In genomic region chr14:22847661-22848341, GRCh38 we compare ENCODE assay signal across 10 cellular contexts. TPM values are rescaled to one million over a fixed set of nuclear protein-coding genes. Genes with fewer than 3 reads are reported as not detected.
DNase-seq lines count a peak whose midpoint lies in the region; ATAC-seq, FAIRE-seq and TF ChIP-seq lines count a peak whose summit lies in the region.
"Had no signal": no experiment of that assay in that cellular context is flagged by ENCODE, and none has a peak within 500 bp of the region (broad histone marks: within the 10 kb centered on the region; RNA-seq: fewer than 3 reads in every experiment).

No MANE protein-coding gene starts in this region.

- H3K27ac Mint-ChIP-seq in natural killer cell treated with Interleukin-12 subunit alpha and Interleukin-12 subunit beta and Interleukin-15 and Interleukin-18, amount 100 ng/mL, for 72 hours: peak overlapping the region in 1 of 2 donors; percentile 37
- H3K27ac Mint-ChIP-seq: effector memory CD8-positive, alpha-beta T cell had no signal

- 0 out of 2 replicates have a peak overlapping the region, but pooled peaks have one; percentile 80 for H2BK20ac ChIP-seq in H1 (ENCODE audit: low read length)

- no peak overlapping the region for H3K4me3 Mint-ChIP-seq in natural killer cell treated with Interleukin-12 subunit alpha and Interleukin-12 subunit beta and Interleukin-15 and Interleukin-18, amount 100 ng/mL, for 72 hours
- H3K4me3 Mint-ChIP-seq: effector memory CD8-positive, alpha-beta T cell had no signal

- TF ChIP-seq CTCF in H1 (IDR thresholded peaks at IDR 0.05; ENCODE audit: control extremely low read depth in 1 of 3, insufficient read depth in 1 of 3, low read depth in 1 of 3, low read length in 3 of 3): peak in 2 of 3 experiments; percentile 31 to 42; a peak in 3 of 4 replicates

- TF ChIP-seq POLR2A in H1 (IDR thresholded peaks at IDR 0.05; ENCODE audit: control extremely low read depth in 1 of 2, low read depth in 2 of 2, low read length in 2 of 2): no peak
- TF ChIP-seq POLR2A in erythroblast (IDR thresholded peaks at IDR 0.05; ENCODE audit: low read length): no peak

- peaks cover 71% of the 10 kb centered on the region for H3K4me1 ChIP-seq in ACC112 (ENCODE audit: control insufficient read depth, insufficient read depth, low read length, unreplicated experiment)
- H3K4me1 ChIP-seq in HUES6 (ENCODE audit: control insufficient read depth, insufficient read depth, low read length): peaks cover 28% of the 10 kb centered on the region
- H3K4me1 ChIP-seq in H1 (replicated peaks in 1 of 4; ENCODE audit: control insufficient read depth in 3 of 4, insufficient read depth in 4 of 4, low read length in 3 of 4): peaks cover 4 to 20% (median 10%) of the 10 kb centered on the region in 4 experiments
- H3K4me1 ChIP-seq in muscle layer of colon (ENCODE audit: insufficient read depth, low read length): peaks cover 79% of the 10 kb centered on the region

- no peak overlapping the region for H3K18ac ChIP-seq in H1 (ENCODE audit: extremely low read depth, low read length)

- no peaks in the 10 kb centered on the region for H3K9me3 ChIP-seq in HUES6 (ENCODE audit: control insufficient read depth, insufficient read depth, low read depth, low read length)
- no peaks in the 10 kb centered on the region for H3K9me3 ChIP-seq in H1 (ENCODE audit: insufficient read depth in 2 of 2, low read depth in 1 of 2, low read length in 1 of 2)
- no peaks in the 10 kb centered on the region for H3K9me3 ChIP-seq in muscle layer of colon (ENCODE audit: low read length)

- no peaks in the 10 kb centered on the region for H3K27me3 ChIP-seq in ACC112 (ENCODE audit: insufficient read depth, low read length)
- no peaks in the 10 kb centered on the region for H3K27me3 ChIP-seq in HUES6 (ENCODE audit: control insufficient read depth, insufficient read depth, low read length)
- no peaks in the 10 kb centered on the region for H3K27me3 ChIP-seq in H1 (replicated peaks in 1 of 4; ENCODE audit: control insufficient read depth in 3 of 4, extremely low read depth in 1 of 4, insufficient read depth in 3 of 4, low read length in 3 of 4)
- H3K27me3 ChIP-seq in muscle layer of colon (ENCODE audit: control insufficient read depth in 1 of 2, insufficient read depth in 2 of 2, low read length in 2 of 2): no peaks in the 10 kb centered on the region

- no peak overlapping the region for H3K14ac ChIP-seq in H1 (ENCODE audit: insufficient read length)

- H3K23me2 ChIP-seq in H1 (ENCODE audit: low read depth, low read length): no peaks in the 10 kb centered on the region

- H3K4ac ChIP-seq in H1 (replicated peaks; ENCODE audit: insufficient read length, low read depth, low read length): no peak overlapping the region

- H3K27me3 Mint-ChIP-seq in natural killer cell treated with Interleukin-12 subunit alpha and Interleukin-12 subunit beta and Interleukin-15 and Interleukin-18, amount 100 ng/mL, for 72 hours: peaks cover 6 to 20% of the 10 kb centered on the region in 2 donors

- no peak overlapping the region for H2AK5ac ChIP-seq in H1 (ENCODE audit: low read depth, low read length)

- no peak overlapping the region for H4K8ac ChIP-seq in H1 (ENCODE audit: extremely low read depth, insufficient read depth, low read length)

- H4K91ac ChIP-seq in H1 (replicated peaks; ENCODE audit: insufficient read length, low read length): no peak overlapping the region

- H3K4me1 Mint-ChIP-seq in natural killer cell treated with Interleukin-12 subunit alpha and Interleukin-12 subunit beta and Interleukin-15 and Interleukin-18, amount 100 ng/mL, for 72 hours (ENCODE audit: low read depth in 2 of 2): peaks cover 12 to 22% of the 10 kb centered on the region in 2 donors

- H3K4me2 ChIP-seq in H1 (ENCODE audit: insufficient read depth in 1 of 2, low read depth in 2 of 2, low read length in 2 of 2): no peak overlapping the region

- H3K27ac ChIP-seq in ACC112 (ENCODE audit: low read depth, low read length) (peak overlapping the region; percentile 100), HUES6 (ENCODE audit: low read depth, low read length) (no peak overlapping the region), H1 (ENCODE audit: low read depth, low read length) (peak overlapping the region; percentile 8; the same call in 1 of the 2 replicates), muscle layer of colon (ENCODE audit: low read depth, low read length) (peak overlapping the region; percentile 80)

- H2BK5ac ChIP-seq in H1 (ENCODE audit: low read depth, low read length): peak overlapping the region; percentile 78

- H3K79me2 ChIP-seq in ACC112 (ENCODE audit: control insufficient read depth, insufficient read depth, low read length, unreplicated experiment): peaks cover 8% of the 10 kb centered on the region
- no peaks in the 10 kb centered on the region for H3K79me2 ChIP-seq in H1 (ENCODE audit: control insufficient read depth in 1 of 2, insufficient read depth in 2 of 2, low read length in 2 of 2)

- no peak overlapping the region for H4K5ac ChIP-seq in H1 (ENCODE audit: insufficient read length, low read depth, low read length)

- TF ChIP-seq RAD21 in H1 (IDR thresholded peaks at IDR 0.05 in 1 of 2, conservative IDR thresholded peaks at IDR 0.05 in 1 of 2; ENCODE audit: low read depth in 2 of 2, low read length in 2 of 2): no peak; a peak in 1 of 4 replicates

- H2AFZ ChIP-seq in ACC112 (ENCODE audit: low read length, unreplicated experiment) (no peak overlapping the region), H1 (ENCODE audit: low read length) (no peak overlapping the region)

- no peak overlapping the region for H2BK120ac ChIP-seq in H1 (replicated peaks; ENCODE audit: low read depth, low read length)

- H3K36me3 ChIP-seq in ACC112 (ENCODE audit: insufficient read depth, low read length) (peaks cover 14% of the 10 kb centered on the region; the same call in 1 of the 2 replicates), HUES6 (ENCODE audit: control insufficient read depth, insufficient read depth, low read length) (peaks cover 38% of the 10 kb centered on the region), H1 (ENCODE audit: control insufficient read depth in 2 of 4, insufficient read depth in 4 of 4, low read length in 3 of 4) (peaks cover 4 to 30% (median 18%) of the 10 kb centered on the region in 4 experiments; a peak in 7 of 8 replicates), muscle layer of colon (ENCODE audit: insufficient read depth, low read length) (peaks cover 38% of the 10 kb centered on the region)

- H3K9me3 Mint-ChIP-seq in natural killer cell treated with Interleukin-12 subunit alpha and Interleukin-12 subunit beta and Interleukin-15 and Interleukin-18, amount 100 ng/mL, for 72 hours: no peaks in the 10 kb centered on the region
- H3K9me3 Mint-ChIP-seq: effector memory CD8-positive, alpha-beta T cell had no signal

- peak overlapping the region; percentile 77; the same call in 1 of the 2 replicates for H2BK12ac ChIP-seq in H1 (ENCODE audit: low read depth, low read length)

- H3K9ac ChIP-seq in HUES6 (ENCODE audit: low read length) (peak overlapping the region; percentile 19), H1 (replicated peaks in 1 of 4; ENCODE audit: extremely low read depth in 1 of 4, low read depth in 3 of 4, low read length in 3 of 4) (no peak overlapping the region; a peak in 1 of 7 replicates), muscle layer of colon (ENCODE audit: low read length) (peak overlapping the region; percentile 75)

- H3K4me3 ChIP-seq in ACC112 (ENCODE audit: low read depth, low read length) (peak overlapping the region; percentile 6; the same call in 1 of the 2 replicates), HUES6 (ENCODE audit: low read depth, low read length) (no peak overlapping the region), H1 (ENCODE audit: extremely low read depth in 1 of 4, insufficient read depth in 2 of 4, low read depth in 3 of 4, low read length in 4 of 4) (no peak overlapping the region), muscle layer of colon (ENCODE audit: low read depth in 1 of 2, low read length in 2 of 2) (peak overlapping the region; percentile 10 to 53)

- 80% methylated on average over 14 of the region's 14 CpGs; no CpG with 5 or more reads in 1 of the 2 experiments for WGBS in H1 (ENCODE audit: extremely low coverage in 1 of 2, insufficient coverage in 1 of 2, insufficient read length in 1 of 2, insufficient replicate concordance in 2 of 2, low coverage in 1 of 2, low lambda C conversion rate in 2 of 2, missing lambda C conversion rate in 1 of 2), 2 experiments

- peak overlapping the region; percentile 72; the same call in 1 of the 2 replicates for H2BK15ac ChIP-seq in H1 (ENCODE audit: low read length)

- CTCF ChIA-PET in H1 (lab: Charles Lee; ENCODE audit: partially characterized antibody): interaction anchor here (0.8 to 56.0 kb wide), 10 partner anchors 8 to 278 kb away, joined by 3 to 1562 read pairs (median 4); partner anchors contain the start of genes MMP14, MRPL52 and SLC7A7

- H3K23ac ChIP-seq in H1 (ENCODE audit: insufficient read length): no peak overlapping the region

- FAIRE-seq in H1 (lab: Jason Lieb, UNC): no peak

- H3K36me3 Mint-ChIP-seq in natural killer cell treated with Interleukin-12 subunit alpha and Interleukin-12 subunit beta and Interleukin-15 and Interleukin-18, amount 100 ng/mL, for 72 hours: no peaks in the 10 kb centered on the region

- POLR2A ChIA-PET in H1 (lab: Charles Lee; ENCODE audit: partially characterized antibody): interaction anchor here (0.8 to 13.9 kb wide), 4 partner anchors 14 to 171 kb away, joined by 3 to 203 read pairs (median 44); partner anchors contain the start of genes MMP14 and MRPL52

- peaks cover 0 to 2% of the 10 kb centered on the region in 2 experiments for H4K20me1 ChIP-seq in H1 (replicated peaks in 1 of 2; ENCODE audit: control insufficient read depth in 1 of 2, insufficient read depth in 2 of 2, low read length in 2 of 2)

- no peak overlapping the region for H3K56ac ChIP-seq in H1 (replicated peaks; ENCODE audit: insufficient read length, low read depth, low read length)

- no peaks in the 10 kb centered on the region for H3K79me1 ChIP-seq in H1 (ENCODE audit: low read depth, low read length)

- TF ChIP-seq EP300 in H1 (IDR thresholded peaks at IDR 0.05; ENCODE audit: borderline replicate concordance in 1 of 2, low read depth in 2 of 2, low read length in 2 of 2): no peak

- DNase-seq in H1 (ENCODE audit: low read depth in 1 of 2, low spot score in 2 of 2) (peak in 1 of 2 experiments; percentile 53), erythroblast (lab: John Stamatoyannopoulos, UW) (no peak)
- no peak for DNase-seq in natural killer cell treated with Interleukin-12 subunit alpha and Interleukin-12 subunit beta and Interleukin-15 and Interleukin-18, amount 100 ng/mL, for 72 hours (ENCODE audit: low spot score)
- no peak for DNase-seq in activated CD4-positive, alpha-beta T cell treated with anti-CD3 and anti-CD28 coated beads, Interleukin-2, amount 50 U/mL, for 1 hour
- no peak for DNase-seq in central memory CD4-positive, alpha-beta T cell
- DNase-seq: effector memory CD8-positive, alpha-beta T cell; NCI-H1417 treated with DMSO at 0.1 percent for 48 hours had no signal

- no peak for ATAC-seq in natural killer cell treated with Interleukin-12 subunit alpha and Interleukin-12 subunit beta and Interleukin-15 and Interleukin-18, amount 100 ng/mL, for 72 hours
- ATAC-seq: effector memory CD8-positive, alpha-beta T cell had no signal

RNA-seq across cellular contexts. Expression of gene MMP14, which starts 11.4 kb away (rescaled TPM):
- 83.1 and 86.8 TPM in 2 replicates for total RNA-seq in H1 (2021; fragmentation: NEBNext Ultra II Directional; extraction: Animal tissue kit (Norgen Biotek cat#: 25700))
- polyA plus RNA-seq in H1 (2011; rRNA removed): 58.2 and 81.6 TPM in 2 replicates
- 61.6 TPM for polyA plus RNA-seq in H1 (2011; cell fraction: cytosol; rRNA removed)
- polyA plus RNA-seq in H1 (2011; cell fraction: nucleus; rRNA removed): 147 TPM
- polyA plus RNA-seq in H1 (2012, experiment 1 of 2): 54.3 to 67.5 TPM (median 63.3 TPM) in 4 replicates
- 60.0 TPM for polyA plus RNA-seq in H1 (2012, experiment 2 of 2)
- polyA plus RNA-seq in H1 (2013, experiment 1 of 2): 277 TPM
- 290 TPM for polyA plus RNA-seq in H1 (2013, experiment 2 of 2)
- 46.1 and 61.0 TPM in 2 replicates for polyA minus RNA-seq in H1 (2011; rRNA and poly(A)+ RNA removed)
- 28.2 TPM for polyA minus RNA-seq in H1 (2011; cell fraction: cytosol; rRNA and poly(A)+ RNA removed)
- polyA minus RNA-seq in H1 (2011; cell fraction: nucleus; rRNA and poly(A)+ RNA removed): 24.5 TPM
- 1 to 10 TPM; 3.7 to 8.0 TPM for total RNA-seq in natural killer cell treated with Interleukin-12 subunit alpha and Interleukin-12 subunit beta and Interleukin-15 and Interleukin-18, amount 100 ng/mL, for 72 hours

RNA-seq across cellular contexts. Expression of gene MRPL52, which starts 18.1 kb away (rescaled TPM):
- 172 and 176 TPM in 2 replicates for total RNA-seq in H1 (2021; fragmentation: NEBNext Ultra II Directional; extraction: Animal tissue kit (Norgen Biotek cat#: 25700))
- polyA plus RNA-seq in H1 (2011; rRNA removed): 70.5 and 109 TPM in 2 replicates
- polyA plus RNA-seq in H1 (2011; cell fraction: cytosol; rRNA removed): 108 TPM
- 74.0 TPM for polyA plus RNA-seq in H1 (2011; cell fraction: nucleus; rRNA removed)
- 186 to 208 TPM (median 197 TPM) in 4 replicates for polyA plus RNA-seq in H1 (2012, experiment 1 of 2)
- 516 TPM for polyA plus RNA-seq in H1 (2012, experiment 2 of 2)
- polyA plus RNA-seq in H1 (2013, experiment 1 of 2): 328 TPM
- polyA plus RNA-seq in H1 (2013, experiment 2 of 2): 334 TPM
- polyA minus RNA-seq in H1 (2011; rRNA and poly(A)+ RNA removed): 9.8 and 12.4 TPM in 2 replicates
- polyA minus RNA-seq in H1 (2011; cell fraction: cytosol; rRNA and poly(A)+ RNA removed): 41.0 TPM
- polyA minus RNA-seq in H1 (2011; cell fraction: nucleus; rRNA and poly(A)+ RNA removed): 34.9 TPM
- total RNA-seq in natural killer cell treated with Interleukin-12 subunit alpha and Interleukin-12 subunit beta and Interleukin-15 and Interleukin-18, amount 100 ng/mL, for 72 hours: 100 to 1,000 TPM; 116 to 134 TPM

RNA-seq across cellular contexts. Expression of gene LRP10, which starts 23.7 kb away (rescaled TPM):
- 15.6 and 15.7 TPM in 2 replicates for total RNA-seq in H1 (2021; fragmentation: NEBNext Ultra II Directional; extraction: Animal tissue kit (Norgen Biotek cat#: 25700))
- 12.4 and 22.8 TPM in 2 replicates for polyA plus RNA-seq in H1 (2011; rRNA removed)
- polyA plus RNA-seq in H1 (2011; cell fraction: cytosol; rRNA removed): 10.6 TPM
- 21.0 TPM for polyA plus RNA-seq in H1 (2011; cell fraction: nucleus; rRNA removed)
- polyA plus RNA-seq in H1 (2012, experiment 1 of 2): 10.6 to 17.3 TPM (median 14.7 TPM) in 4 replicates
- polyA plus RNA-seq in H1 (2012, experiment 2 of 2): 13.0 TPM
- 15.4 TPM for polyA plus RNA-seq in H1 (2013, experiment 1 of 2)
- polyA plus RNA-seq in H1 (2013, experiment 2 of 2): 15.6 TPM
- polyA minus RNA-seq in H1 (2011; rRNA and poly(A)+ RNA removed): 21.1 and 22.8 TPM in 2 replicates
- polyA minus RNA-seq in H1 (2011; cell fraction: cytosol; rRNA and poly(A)+ RNA removed): 13.1 TPM
- polyA minus RNA-seq in H1 (2011; cell fraction: nucleus; rRNA and poly(A)+ RNA removed): 11.9 TPM
- total RNA-seq in natural killer cell treated with Interleukin-12 subunit alpha and Interleukin-12 subunit beta and Interleukin-15 and Interleukin-18, amount 100 ng/mL, for 72 hours: 10 to 100 TPM; 53.4 to 60.4 TPM

RNA-seq across cellular contexts. Expression of gene SLC7A7, which starts 32.6 kb away (rescaled TPM):
- total RNA-seq in H1 (2021; fragmentation: NEBNext Ultra II Directional; extraction: Animal tissue kit (Norgen Biotek cat#: 25700)): 5.8 and 6.3 TPM in 2 replicates
- polyA plus RNA-seq in H1 (2011; rRNA removed): 14.9 and 15.0 TPM in 2 replicates
- polyA plus RNA-seq in H1 (2011; cell fraction: cytosol; rRNA removed): 10.3 TPM
- polyA plus RNA-seq in H1 (2011; cell fraction: nucleus; rRNA removed): 8.1 TPM
- polyA plus RNA-seq in H1 (2012, experiment 1 of 2): 5.0 to 6.8 TPM (median 5.6 TPM) in 4 replicates
- polyA plus RNA-seq in H1 (2012, experiment 2 of 2): 4.1 TPM
- polyA plus RNA-seq in H1 (2013, experiment 1 of 2): 7.1 TPM
- 7.1 TPM for polyA plus RNA-seq in H1 (2013, experiment 2 of 2)
- 11.7 and 13.5 TPM in 2 replicates for polyA minus RNA-seq in H1 (2011; rRNA and poly(A)+ RNA removed)
- 3.2 TPM for polyA minus RNA-seq in H1 (2011; cell fraction: cytosol; rRNA and poly(A)+ RNA removed)
- 5.0 TPM for polyA minus RNA-seq in H1 (2011; cell fraction: nucleus; rRNA and poly(A)+ RNA removed)
- under 1 TPM; 0.36 to 0.59 TPM for total RNA-seq in natural killer cell treated with Interleukin-12 subunit alpha and Interleukin-12 subunit beta and Interleukin-15 and Interleukin-18, amount 100 ng/mL, for 72 hours

RNA-seq across cellular contexts. Expression of gene REM2, which starts 35.2 kb away (rescaled TPM):
- 1.1 and 1.3 TPM in 2 replicates for total RNA-seq in H1 (2021; fragmentation: NEBNext Ultra II Directional; extraction: Animal tissue kit (Norgen Biotek cat#: 25700))
- polyA plus RNA-seq in H1 (2011; rRNA removed): 0.78 and 1.00 TPM in 2 replicates
- polyA plus RNA-seq in H1 (2011; cell fraction: cytosol; rRNA removed): 1.4 TPM
- polyA plus RNA-seq in H1 (2011; cell fraction: nucleus; rRNA removed): 2.2 TPM
- polyA plus RNA-seq in H1 (2012, experiment 1 of 2): 0.96 to 1.6 TPM (median 1.2 TPM) in 4 replicates
- polyA plus RNA-seq in H1 (2012, experiment 2 of 2): 1.3 TPM
- polyA plus RNA-seq in H1 (2013, experiment 1 of 2): 1.5 TPM
- polyA plus RNA-seq in H1 (2013, experiment 2 of 2): 1.4 TPM
- polyA minus RNA-seq in H1 (2011; rRNA and poly(A)+ RNA removed): 0.34 and 0.73 TPM in 2 replicates
- not detected for polyA minus RNA-seq in H1 (2011; cell fraction: cytosol; rRNA and poly(A)+ RNA removed)
- polyA minus RNA-seq in H1 (2011; cell fraction: nucleus; rRNA and poly(A)+ RNA removed): 1.8 TPM
- total RNA-seq in natural killer cell treated with Interleukin-12 subunit alpha and Interleukin-12 subunit beta and Interleukin-15 and Interleukin-18, amount 100 ng/mL, for 72 hours: under 1 TPM in 1 of 2 donors, not detected in 1; 0.43 TPM

Comparison
In these comparisons a context has a peak if more than half of its experiments do, and no peak if none do; other contexts are left out.
1. H3K4me3 ChIP-seq: peak in ACC112 (single experiment) and muscle layer of colon (2 of 2); none in HUES6 (single experiment) and H1 (0 of 4).
2. H3K9ac ChIP-seq: peak in HUES6 (single experiment) and muscle layer of colon (single experiment); none in H1 (0 of 4).